Comparison of ENCODE assay signal across 8 cellular contexts in genomic region chr1:74197657-74198552, GRCh38. TPM values are rescaled to one million over a fixed set of nuclear protein-coding genes. Genes with fewer than 3 reads are reported as not detected.
DNase-seq lines count a peak whose midpoint lies in the region; ATAC-seq and TF ChIP-seq lines count a peak whose summit lies in the region.

FPGT (plus strand) TSS chr1:74198242; CDS start chr1:74198279, 37 bp downstream.
LRRIQ3 (minus strand) TSS chr1:74198176; CDS start chr1:74183684, 14,492 bp downstream.

- DNase-seq in DMS79 (lab: John Stamatoyannopoulos, UW) = peak; percentile 61
- peak; percentile 89 for DNase-seq in KG1 (lab: John Stamatoyannopoulos, UW)
- DNase-seq in activated T-cell treated with anti-CD3 and anti-CD28 coated beads, Interleukin-2, amount 50 U/mL, for 48 hours = peak; percentile 96 to 97
- peak; percentile 98 for DNase-seq in stimulated activated CD8-positive, alpha-beta memory T cell treated with anti-CD3 and anti-CD28 coated beads, Interleukin-4, amount 100 ng/mL, for 48 hours

- H3K27me3 ChIP-seq in mucosa of stomach (ENCODE audit: control insufficient read depth, insufficient read depth, low read length) = no peaks in the 10 kb centered on the region

- H3K4me1 ChIP-seq in mucosa of stomach (ENCODE audit: control insufficient read depth, insufficient read depth, low read length) = no peaks in the 10 kb centered on the region

- no peaks in the 10 kb centered on the region for H3K36me3 ChIP-seq in mucosa of stomach (ENCODE audit: control insufficient read depth, insufficient read depth, low read length)

- peak within 1 kb of the TSS; percentile 89 for H3K4me3 ChIP-seq in mucosa of stomach (ENCODE audit: low read length)

- ATAC-seq in GM21737 (IDR thresholded peaks at IDR 0.05; ENCODE audit: unreplicated experiment) (peak; percentile 96), esophagus mucosa (peak; percentile 100)

- H3K9me3 ChIP-seq in mucosa of stomach (ENCODE audit: control insufficient read depth, low read length) = no peaks in the 10 kb centered on the region

- peak within 1 kb of the TSS; percentile 91 for H3K9ac ChIP-seq in mucosa of stomach (ENCODE audit: low read length)

TF ChIP-seq in PFSK-1, 5 proteins besides CTCF, POLR2A, EP300 and RAD21:
- TF ChIP-seq TAF1 (IDR thresholded peaks at IDR 0.05; ENCODE audit: borderline replicate concordance, insufficient read depth, low read length) (peak; percentile 40; the same call in 1 of the 2 replicates), REST (IDR thresholded peaks at IDR 0.05; ENCODE audit: insufficient read depth in 1 of 2, low read depth in 2 of 2, low read length in 2 of 2) (no peak), FOXP2 (optimal IDR thresholded peaks at IDR 0.05; ENCODE audit: borderline replicate concordance, extremely low read depth, extremely low read length, insufficient read depth) (peak; percentile 83), POLR2AphosphoS5 (IDR thresholded peaks at IDR 0.05; ENCODE audit: low read depth, low read length) (peak; percentile 87)

RNA-seq across cellular contexts. Expression of gene FPGT, which starts in this region (rescaled TPM):
- 0.69 TPM for polyA plus RNA-seq in PFSK-1 (2012; ENCODE audit: insufficient read length, low read depth)
- total RNA-seq in esophagus mucosa = 15.2 TPM

RNA-seq across cellular contexts. Expression of gene LRRIQ3, which starts in this region (rescaled TPM):
- not detected for polyA plus RNA-seq in PFSK-1 (2012; ENCODE audit: insufficient read length, low read depth)
- 0.28 TPM for total RNA-seq in esophagus mucosa

Comparison
In these comparisons a context has a peak if more than half of its experiments do, and no peak if none do; other contexts are left out.
1. Peak in every context shown above with its lines: DNase-seq, ATAC-seq and H3K4me3 ChIP-seq.